1 cellular context compared by ENCODE assay signal in genomic region chr5:131996210-131997025, GRCh38.
A peak's percentile ranks its signal among the peaks of the same experiment; 100 is the strongest.
TF ChIP-seq lines count a peak whose summit lies in the region.

No MANE protein-coding gene starts in this region.

TF ChIP-seq in K562, 482 proteins besides CTCF, POLR2A, EP300 and RAD21 (continued from another document):
- TF ChIP-seq RERE (CRISPR knock-in tag; IDR thresholded peaks at IDR 0.05; ENCODE audit: borderline replicate concordance) (no peak), ZBTB8A (IDR thresholded peaks at IDR 0.05; ENCODE audit: partially characterized antibody) (no peak), SMARCA4 (IDR thresholded peaks at IDR 0.05) (peak; percentile 98), RBM15 (IDR thresholded peaks at IDR 0.05; ENCODE audit: insufficient read depth, low read length) (no peak), RFX1 (IDR thresholded peaks at IDR 0.05) (no peak), NR2C2 (CRISPR knock-in tag; IDR thresholded peaks at IDR 0.05) (no peak), NR2C2 (tag; IDR thresholded peaks at IDR 0.05) (peak; percentile 62; the same call in 1 of the 2 replicates), MECOM (CRISPR knock-in tag; IDR thresholded peaks at IDR 0.05) (no peak), SMAD1 (IDR thresholded peaks at IDR 0.05; ENCODE audit: low read depth, low read length, partially characterized antibody) (peak; percentile 74), ETV1 (tag; conservative IDR thresholded peaks at IDR 0.05; ENCODE audit: low read depth) (peak; percentile 93), NR2C1 (IDR thresholded peaks at IDR 0.05) (peak; percentile 48; the same call in 1 of the 2 replicates), NR2C1 (tag; IDR thresholded peaks at IDR 0.05) (peak; percentile 69), ZBTB1 (CRISPR knock-in tag; IDR thresholded peaks at IDR 0.05; ENCODE audit: borderline replicate concordance, low read depth) (no peak), MAFF (IDR thresholded peaks at IDR 0.05; ENCODE audit: low read length) (no peak)
